14 cellular contexts compared by ENCODE assay signal in genomic region chr12:96811083-96811482, GRCh38.
DNase-seq lines count a peak whose midpoint lies in the region; ATAC-seq and TF ChIP-seq lines count a peak whose summit lies in the region.
"Had no signal": no experiment of that assay in that cellular context is flagged by ENCODE, and none has a peak within 500 bp of the region (broad histone marks: within the 10 kb centered on the region; RNA-seq: fewer than 3 reads in every experiment).

No MANE protein-coding gene starts in this region.

- H3K4me3 ChIP-seq in BLaER1 (no peak overlapping the region), IMR-90 (ENCODE audit: insufficient read depth, low read depth, low read length) (no peak overlapping the region), astrocyte of the spinal cord (ENCODE audit: low read depth, low read length) (no peak overlapping the region), lung (no peak overlapping the region)
- H3K4me3 ChIP-seq: adrenal gland, vagina had no signal

- H3K79me1 ChIP-seq in IMR-90 (ENCODE audit: low read depth in 1 of 2, low read length in 2 of 2) = no peaks in the 10 kb centered on the region

- peaks cover 3 to 8% of the 10 kb centered on the region in 2 donors for H3K9me3 Mint-ChIP-seq in stimulated activated naive CD8-positive, alpha-beta T cell treated with anti-CD3 and anti-CD28 coated beads, Interleukin-15, amount 100 ng/mL, for 72 hours

- no peak overlapping the region for H2AK5ac ChIP-seq in IMR-90 (ENCODE audit: low read depth, low read length)

- no peak for TF ChIP-seq CTCF in IMR-90 (conservative IDR thresholded peaks at IDR 0.05; ENCODE audit: low read depth, low read length)
- no peak for TF ChIP-seq CTCF in astrocyte of the spinal cord (IDR thresholded peaks at IDR 0.05; ENCODE audit: low read depth, low read length)
- TF ChIP-seq CTCF in lung (IDR thresholded peaks at IDR 0.05; ENCODE audit: control extremely low read depth, extremely low read depth) = no peak

- H2AFZ ChIP-seq in IMR-90 (replicated peaks; ENCODE audit: low read length, poor library complexity) = no peak overlapping the region

- DNase-seq in IMR-90 = peak; percentile 85
- peak; percentile 90 for DNase-seq in astrocyte of the spinal cord (ENCODE audit: low read depth, low spot score)
- no peak for DNase-seq in lung (ENCODE audit: low spot score)
- DNase-seq in NCI-H1436 (lab: John Stamatoyannopoulos, UW) = no peak
- DNase-seq in stimulated activated naive CD8-positive, alpha-beta T cell treated with anti-CD3 and anti-CD28 coated beads, Interleukin-15, Interleukin-2, amounts not matched to agents 100 U/mL and 50 U/mL, for 24 hours = no peak
- DNase-seq in stimulated activated naive CD8-positive, alpha-beta T cell treated with anti-CD3 and anti-CD28 coated beads, Interleukin-15, amount 100 ng/mL, for 72 hours = no peak
- DNase-seq: activated CD8-positive, alpha-beta T cell treated with anti-CD3 and anti-CD28 coated beads, Interleukin-2, amount 10 ng/mL, durations not matched to agents 7 days and 5 days; adrenal gland; KBM-7; NCI-H446; retina had no signal

- CTCF ChIA-PET in IMR-90 (lab: Yijun Ruan, JAX) = interaction anchor here (1.1 to 1.3 kb wide), 2 partner anchors 10 to 18 kb away, joined by 4 read pairs; no protein-coding TSS in a partner anchor

- H3K27ac ChIP-seq in BLaER1 (no peak overlapping the region), IMR-90 (ENCODE audit: insufficient read depth, low read length) (no peak overlapping the region), lung (ENCODE audit: low read depth in 1 of 2, low read length in 1 of 2) (no peak overlapping the region)
- H3K27ac ChIP-seq: adrenal gland, vagina had no signal

- dilution Hi-C loops in IMR-90 (cut with HindIII; ENCODE audit: low sequenced_read_pairs, unreplicated experiment) = no loop called here

- H2AK9ac ChIP-seq in IMR-90 (replicated peaks; ENCODE audit: low read depth, low read length, poor library complexity) = no peak overlapping the region

- no peaks in the 10 kb centered on the region for H3K9me3 ChIP-seq in BLaER1
- H3K9me3 ChIP-seq in IMR-90 (ENCODE audit: control insufficient read depth, insufficient read depth, low read length) = no peaks in the 10 kb centered on the region
- H3K9me3 ChIP-seq in lung (ENCODE audit: control insufficient read depth in 2 of 2, insufficient read depth in 1 of 2, low read length in 1 of 2) = no peaks in the 10 kb centered on the region
- H3K9me3 ChIP-seq: adrenal gland, vagina had no signal

- POLR2A ChIA-PET in IMR-90 (lab: Charles Lee; ENCODE audit: unreplicated experiment) = no interaction called here

- no peaks in the 10 kb centered on the region for H3K9me1 ChIP-seq in IMR-90 (ENCODE audit: insufficient read depth, low read length)

- H3K9ac ChIP-seq in BLaER1 = no peak overlapping the region
- H3K9ac ChIP-seq in IMR-90 (ENCODE audit: low read depth, low read length) = no peak overlapping the region

- no peak overlapping the region for H3K4ac ChIP-seq in IMR-90 (ENCODE audit: low read depth, low read length)

- TF ChIP-seq POLR2A in IMR-90 (IDR thresholded peaks at IDR 0.05; ENCODE audit: low read depth, low read length) = no peak

- H3K14ac ChIP-seq in IMR-90 (replicated peaks; ENCODE audit: low read depth, low read length) = no peak overlapping the region

- H3K4me1 Mint-ChIP-seq in stimulated activated naive CD8-positive, alpha-beta T cell treated with anti-CD3 and anti-CD28 coated beads, Interleukin-15, amount 100 ng/mL, for 72 hours = no peaks in the 10 kb centered on the region

- H2BK5ac ChIP-seq in IMR-90 (ENCODE audit: low read depth, low read length, poor library complexity, severe bottlenecking) = no peak overlapping the region

- no peak overlapping the region for H4K91ac ChIP-seq in IMR-90 (ENCODE audit: insufficient read depth, low read depth, low read length)

- no peak overlapping the region for H3K18ac ChIP-seq in IMR-90 (ENCODE audit: low read depth, low read length)

- no CpG with 5 or more reads among the region's 3 CpGs for WGBS in IMR-90 (ENCODE audit: extremely low coverage in 2 of 2, insufficient read length in 1 of 2), 2 experiments
- 50 to 68% methylated on average over 3 of the region's 3 CpGs for WGBS in lung, 2 donors

- H3K4me3 Mint-ChIP-seq in stimulated activated naive CD8-positive, alpha-beta T cell treated with anti-CD3 and anti-CD28 coated beads, Interleukin-15, amount 100 ng/mL, for 72 hours = no peak overlapping the region
- H3K4me3 Mint-ChIP-seq: activated CD8-positive, alpha-beta T cell treated with anti-CD3 and anti-CD28 coated beads, Interleukin-2, amount 10 ng/mL, durations not matched to agents 7 days and 5 days had no signal

- H4K5ac ChIP-seq in IMR-90 (ENCODE audit: low read depth, low read length) = no peak overlapping the region

- H4K8ac ChIP-seq in IMR-90 (ENCODE audit: low read depth in 2 of 2, low read length in 2 of 2) = no peak overlapping the region

- H3K27me3 ChIP-seq in BLaER1 (no peaks in the 10 kb centered on the region), IMR-90 (ENCODE audit: control insufficient read depth, insufficient read depth, low read length) (no peaks in the 10 kb centered on the region), lung (ENCODE audit: control insufficient read depth, insufficient read depth) (no peaks in the 10 kb centered on the region)
- H3K27me3 ChIP-seq: adrenal gland, vagina had no signal

- H3K36me3 ChIP-seq in BLaER1 (no peaks in the 10 kb centered on the region), IMR-90 (ENCODE audit: control insufficient read depth, insufficient read depth, low read length) (no peaks in the 10 kb centered on the region), lung (ENCODE audit: control insufficient read depth in 2 of 2, insufficient read depth in 2 of 2, low read length in 2 of 2) (no peaks in the 10 kb centered on the region)
- H3K36me3 ChIP-seq: adrenal gland, vagina had no signal

- in situ Hi-C loops in IMR-90 (cut with MboI; ENCODE audit: low sequenced_read_pairs) (no loop called here), astrocyte of the spinal cord (cut with HindIII; ENCODE audit: low sequenced_read_pairs) (no loop called here)

- H2BK15ac ChIP-seq in IMR-90 (ENCODE audit: low read depth, low read length) = no peak overlapping the region

- no peak overlapping the region for H3K56ac ChIP-seq in IMR-90 (ENCODE audit: extremely low read depth, insufficient read depth, low read length)

- no peak overlapping the region for H2BK20ac ChIP-seq in IMR-90 (ENCODE audit: low read depth, low read length)

- H3K4me1 ChIP-seq in BLaER1 = peaks cover 25% of the 10 kb centered on the region
- no peaks in the 10 kb centered on the region for H3K4me1 ChIP-seq in IMR-90 (ENCODE audit: control insufficient read depth, insufficient read depth, low read length)
- H3K4me1 ChIP-seq in lung (ENCODE audit: control insufficient read depth in 2 of 2, insufficient read depth in 2 of 2, low read length in 2 of 2) = no peaks in the 10 kb centered on the region
- H3K4me1 ChIP-seq: adrenal gland, vagina had no signal

- H3K27ac Mint-ChIP-seq in stimulated activated naive CD8-positive, alpha-beta T cell treated with anti-CD3 and anti-CD28 coated beads, Interleukin-15, amount 100 ng/mL, for 72 hours = no peak overlapping the region
- H3K27ac Mint-ChIP-seq: activated CD8-positive, alpha-beta T cell treated with anti-CD3 and anti-CD28 coated beads, Interleukin-2, amount 10 ng/mL, durations not matched to agents 7 days and 5 days had no signal

- no peak overlapping the region for H3K23ac ChIP-seq in IMR-90 (ENCODE audit: low read depth, low read length)

- no peaks in the 10 kb centered on the region for H3K27me3 Mint-ChIP-seq in stimulated activated naive CD8-positive, alpha-beta T cell treated with anti-CD3 and anti-CD28 coated beads, Interleukin-15, amount 100 ng/mL, for 72 hours

- ATAC-seq in IMR-90 (ENCODE audit: low read depth) = peak; percentile 91
- peak; percentile 78 for ATAC-seq in lung (ENCODE audit: insufficient read depth, low FRiP score)
- ATAC-seq in GM21723 (IDR thresholded peaks at IDR 0.05; ENCODE audit: unreplicated experiment) = no peak
- ATAC-seq in stimulated activated naive CD8-positive, alpha-beta T cell treated with anti-CD3 and anti-CD28 coated beads, Interleukin-15, Interleukin-2, amounts not matched to agents 100 U/mL and 50 U/mL, for 24 hours = no peak
- ATAC-seq in stimulated activated naive CD8-positive, alpha-beta T cell treated with anti-CD3 and anti-CD28 coated beads, Interleukin-15, amount 100 ng/mL, for 72 hours = no peak
- ATAC-seq: activated CD8-positive, alpha-beta T cell treated with anti-CD3 and anti-CD28 coated beads, Interleukin-2, amount 10 ng/mL, durations not matched to agents 7 days and 5 days had no signal

- no TSS peak for BruUV-seq in IMR-90 (replicated peaks; lab: Mats Ljungman, UMichigan)

- intact Hi-C loops in IMR-90 (cut with micrococcal nuclease) = no loop called here

- H4K20me1 ChIP-seq in BLaER1 = no peaks in the 10 kb centered on the region
- H4K20me1 ChIP-seq in IMR-90 (ENCODE audit: insufficient read depth, low read length) = no peaks in the 10 kb centered on the region

- no peak for TF ChIP-seq RAD21 in IMR-90 (IDR thresholded peaks at IDR 0.05; ENCODE audit: low read length)

- H2BK120ac ChIP-seq in IMR-90 (ENCODE audit: low read depth, low read length) = no peak overlapping the region

- H3K4me2 ChIP-seq in BLaER1 (peak overlapping the region; percentile 47), IMR-90 (ENCODE audit: low read depth, low read length) (no peak overlapping the region; the same call in 1 of the 2 replicates)

TF ChIP-seq in IMR-90, 13 proteins besides CTCF, POLR2A, EP300 and RAD21:
- TF ChIP-seq CEBPB (IDR thresholded peaks at IDR 0.05; ENCODE audit: low read depth, low read length) (peak; percentile 66), SMC3 (IDR thresholded peaks at IDR 0.05; ENCODE audit: low read depth, low read length) (no peak), MXI1 (IDR thresholded peaks at IDR 0.05; ENCODE audit: borderline replicate concordance, low read depth, low read length) (no peak), FOS (IDR thresholded peaks at IDR 0.05; ENCODE audit: low read depth, low read length) (no peak)

Comparison
In these comparisons a context has a peak if more than half of its experiments do, and no peak if none do; other contexts are left out.
1. ATAC-seq: peak in IMR-90 (single experiment) and lung (single experiment); none in GM21723 (single experiment), stimulated activated naive CD8-positive, alpha-beta T cell treated with anti-CD3 and anti-CD28 coated beads, Interleukin-15, Interleukin-2, amounts not matched to agents 100 U/mL and 50 U/mL, for 24 hours (single experiment) and stimulated activated naive CD8-positive, alpha-beta T cell treated with anti-CD3 and anti-CD28 coated beads, Interleukin-15, amount 100 ng/mL, for 72 hours (single experiment).
2. DNase-seq: peak in IMR-90 (single experiment) and astrocyte of the spinal cord (single experiment); none in lung (single experiment), NCI-H1436 (single experiment), stimulated activated naive CD8-positive, alpha-beta T cell treated with anti-CD3 and anti-CD28 coated beads, Interleukin-15, Interleukin-2, amounts not matched to agents 100 U/mL and 50 U/mL, for 24 hours (single experiment) and stimulated activated naive CD8-positive, alpha-beta T cell treated with anti-CD3 and anti-CD28 coated beads, Interleukin-15, amount 100 ng/mL, for 72 hours (0 of 2).